9 cellular contexts compared by ENCODE assay signal in the genomic region with DNA sequence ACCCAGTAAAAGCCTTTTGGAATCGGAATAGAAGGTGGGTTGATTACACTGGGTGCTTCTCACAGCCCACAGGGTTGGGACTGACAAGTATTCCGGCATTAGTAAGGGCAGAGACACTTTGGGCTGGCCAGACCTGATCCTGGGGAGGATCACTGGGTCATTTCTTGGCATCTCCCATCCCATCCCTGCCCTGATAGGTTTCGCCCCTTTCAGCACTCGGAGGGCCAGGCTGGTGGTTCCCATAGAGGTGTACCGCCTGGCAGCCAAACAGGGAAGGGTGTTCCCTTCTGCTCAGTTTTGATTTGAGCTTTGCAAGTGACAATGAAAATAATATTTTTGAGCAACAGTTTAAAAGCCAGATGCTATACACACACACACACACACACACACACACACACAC. TPM values are rescaled to one million over a fixed set of nuclear protein-coding genes. Genes with fewer than 3 reads are reported as not detected.
A peak's percentile ranks its signal among the peaks of the same experiment; 100 is the strongest.
DNase-seq lines count a peak whose midpoint lies in the region; ATAC-seq, FAIRE-seq and TF ChIP-seq lines count a peak whose summit lies in the region.
"Had no signal": no experiment of that assay in that cellular context is flagged by ENCODE, and none has a peak within 500 bp of the region (broad histone marks: within the 10 kb centered on the region; RNA-seq: fewer than 3 reads in every experiment).

No MANE protein-coding gene starts in this region.

- peak overlapping the region; percentile 36 for H3K4me2 ChIP-seq in H9 (ENCODE audit: insufficient read depth, insufficient read length, low read length)
- peak overlapping the region; percentile 71 to 77 for H3K4me2 ChIP-seq in H1 (ENCODE audit: insufficient read depth in 1 of 2, low read depth in 2 of 2, low read length in 2 of 2)

- H3K56ac ChIP-seq in H9 (ENCODE audit: insufficient read length, low read depth, low read length) (no peak overlapping the region), H1 (replicated peaks; ENCODE audit: insufficient read length, low read depth, low read length) (no peak overlapping the region)

- DNase-seq in AG04450 (ENCODE audit: low read depth, low spot score) = no peak
- no peak for DNase-seq in H9
- DNase-seq in H1 (ENCODE audit: low read depth in 1 of 2, low spot score in 2 of 2) = no peak
- no peak for DNase-seq in omental fat pad (ENCODE audit: low spot score)
- DNase-seq in adrenal gland = no peak

- TF ChIP-seq EP300 in H1 (IDR thresholded peaks at IDR 0.05; ENCODE audit: borderline replicate concordance in 1 of 2, low read depth in 2 of 2, low read length in 2 of 2) = no peak

- H3K27ac Mint-ChIP-seq in H9 = no peak overlapping the region

- ATAC-seq in omental fat pad (ENCODE audit: low FRiP score) (peak; percentile 19), GM19452 (IDR thresholded peaks at IDR 0.05; ENCODE audit: unreplicated experiment) (no peak), GM21529 (IDR thresholded peaks at IDR 0.05; ENCODE audit: unreplicated experiment) (no peak), GM19351 (IDR thresholded peaks at IDR 0.05; ENCODE audit: unreplicated experiment) (no peak)

- H2AK5ac ChIP-seq in H9 (ENCODE audit: insufficient read length, low read length) (no peak overlapping the region), H1 (ENCODE audit: low read depth, low read length) (no peak overlapping the region)

- no peaks in the 10 kb centered on the region for H3K36me3 Mint-ChIP-seq in H9 (ENCODE audit: insufficient read depth in 1 of 3, low read depth in 3 of 3)

- H3K9me3 ChIP-seq in AG04450 (ENCODE audit: control insufficient read depth, insufficient read depth, low read length) = no peaks in the 10 kb centered on the region; the same call in 1 of the 2 replicates
- H3K9me3 ChIP-seq in H9 (ENCODE audit: control insufficient read depth, low read depth, low read length) = no peaks in the 10 kb centered on the region
- no peaks in the 10 kb centered on the region for H3K9me3 ChIP-seq in H1 (ENCODE audit: insufficient read depth in 2 of 2, low read depth in 1 of 2, low read length in 1 of 2)
- no peaks in the 10 kb centered on the region for H3K9me3 ChIP-seq in adrenal gland (replicated peaks in 1 of 3)

- no peak overlapping the region for H3K9ac ChIP-seq in H9 (ENCODE audit: extremely low read depth, insufficient read length, low read length)
- H3K9ac ChIP-seq in H1 (replicated peaks in 1 of 4; ENCODE audit: extremely low read depth in 1 of 4, low read depth in 3 of 4, low read length in 3 of 4) = no peak overlapping the region

- TF ChIP-seq CTCF in AG04450 (IDR thresholded peaks at IDR 0.05; ENCODE audit: low read depth, low read length) (no peak), H9 (conservative IDR thresholded peaks at IDR 0.05) (no peak), H1 (IDR thresholded peaks at IDR 0.05; ENCODE audit: control extremely low read depth in 1 of 3, insufficient read depth in 1 of 3, low read depth in 1 of 3, low read length in 3 of 3) (no peak), omental fat pad (IDR thresholded peaks at IDR 0.05) (no peak), adrenal gland (IDR thresholded peaks at IDR 0.05) (no peak)

- no peaks in the 10 kb centered on the region for H3K9me3 Mint-ChIP-seq in H9

- H2BK5ac ChIP-seq in H9 (ENCODE audit: insufficient read length, low read length) = no peak overlapping the region
- no peak overlapping the region for H2BK5ac ChIP-seq in H1 (ENCODE audit: low read depth, low read length)

- H3K27me3 ChIP-seq in AG04450 (ENCODE audit: control insufficient read depth, insufficient read depth, low read length) (peaks cover 15% of the 10 kb centered on the region), H9 (ENCODE audit: insufficient read depth, low read length) (peaks cover 3% of the 10 kb centered on the region; the same call in 1 of the 2 replicates), H1 (replicated peaks in 1 of 4; ENCODE audit: control insufficient read depth in 3 of 4, extremely low read depth in 1 of 4, insufficient read depth in 3 of 4, low read length in 3 of 4) (peaks cover 0 to 12% (median 5%) of the 10 kb centered on the region in 4 experiments; a peak in 6 of 7 replicates), adrenal gland (no peaks in the 10 kb centered on the region)

- no peak overlapping the region for H4K5ac ChIP-seq in H9 (ENCODE audit: insufficient read length, low read depth, low read length)
- H4K5ac ChIP-seq in H1 (ENCODE audit: insufficient read length, low read depth, low read length) = no peak overlapping the region

- H3K36me3 ChIP-seq in H1 (ENCODE audit: control insufficient read depth in 2 of 4, insufficient read depth in 4 of 4, low read length in 3 of 4) (no peaks in the 10 kb centered on the region), adrenal gland (replicated peaks in 1 of 2) (no peaks in the 10 kb centered on the region)

- intact Hi-C loops in adrenal gland (cut with DNase I) = no loop called here

- peak overlapping the region; percentile 12 for H2AFZ ChIP-seq in H9 (ENCODE audit: low read length)
- H2AFZ ChIP-seq in H1 (ENCODE audit: low read length) = peak overlapping the region; percentile 100; the same call in 1 of the 2 replicates

- 0 out of 2 replicates have a peak, but pooled peaks cover 3% of the 10 kb centered on the region for H3K4me1 ChIP-seq in H9 (ENCODE audit: insufficient read depth, low read length)
- peaks cover 0 to 3% (median 3%) of the 10 kb centered on the region in 4 experiments; a peak in 3 of 7 replicates for H3K4me1 ChIP-seq in H1 (replicated peaks in 1 of 4; ENCODE audit: control insufficient read depth in 3 of 4, insufficient read depth in 4 of 4, low read length in 3 of 4)
- H3K4me1 ChIP-seq in adrenal gland (replicated peaks in 1 of 2) = no peaks in the 10 kb centered on the region

- peak overlapping the region; percentile 25 for H3K27ac ChIP-seq in AG04450 (ENCODE audit: low read depth, low read length)
- no peak overlapping the region for H3K27ac ChIP-seq in H9 (ENCODE audit: insufficient read length, low read depth, low read length)
- no peak overlapping the region for H3K27ac ChIP-seq in H1 (ENCODE audit: low read depth, low read length)
- H3K27ac ChIP-seq in adrenal gland = peak overlapping the region in 2 of 5 donors; percentile 38 to 50
- H3K27ac ChIP-seq: epithelial cell of prostate had no signal

- POLR2A ChIA-PET in AG04450 (lab: Yijun Ruan, JAX) (no interaction called here), H1 (lab: Charles Lee; ENCODE audit: partially characterized antibody) (no interaction called here)

- TF ChIP-seq RAD21 in H1 (IDR thresholded peaks at IDR 0.05 in 1 of 2, conservative IDR thresholded peaks at IDR 0.05 in 1 of 2; ENCODE audit: low read depth in 2 of 2, low read length in 2 of 2) = no peak

- H3K4ac ChIP-seq in H9 (ENCODE audit: low read depth, low read length) = no peak overlapping the region
- H3K4ac ChIP-seq in H1 (replicated peaks; ENCODE audit: insufficient read length, low read depth, low read length) = no peak overlapping the region

- H2BK12ac ChIP-seq in H9 (ENCODE audit: insufficient read length, low read depth, low read length) = no peak overlapping the region
- H2BK12ac ChIP-seq in H1 (ENCODE audit: low read depth, low read length) = peak overlapping the region; percentile 10; the same call in 1 of the 2 replicates

- no CpG with 5 or more reads among the region's 5 CpGs for WGBS in H9 (ENCODE audit: extremely low coverage, insufficient read length, low lambda C conversion rate)
- WGBS in H1 (ENCODE audit: extremely low coverage in 1 of 2, insufficient coverage in 1 of 2, insufficient read length in 1 of 2, insufficient replicate concordance in 2 of 2, low coverage in 1 of 2, low lambda C conversion rate in 2 of 2, missing lambda C conversion rate in 1 of 2), 2 experiments = 89% methylated on average over 5 of the region's 5 CpGs; no CpG with 5 or more reads in 1 of the 2 experiments
- WGBS in adrenal gland, 4 donors = 80 to 87% (median 83%) methylated on average over 5 of the region's 5 CpGs

- no peak for TF ChIP-seq POLR2A in H1 (IDR thresholded peaks at IDR 0.05; ENCODE audit: control extremely low read depth in 1 of 2, low read depth in 2 of 2, low read length in 2 of 2)
- no peak for TF ChIP-seq POLR2A in adrenal gland (IDR thresholded peaks at IDR 0.05)

- H3K27me3 Mint-ChIP-seq in H9 (ENCODE audit: low read depth) = peaks cover 14% of the 10 kb centered on the region

- no peak overlapping the region for H2BK20ac ChIP-seq in H9 (ENCODE audit: low read depth, low read length, poor library complexity, severe bottlenecking)
- H2BK20ac ChIP-seq in H1 (ENCODE audit: low read length) = no peak overlapping the region

- no peak overlapping the region for H2BK15ac ChIP-seq in H9 (ENCODE audit: low read depth, low read length)
- no peak overlapping the region; the same call in 1 of the 2 replicates for H2BK15ac ChIP-seq in H1 (ENCODE audit: low read length)

- H3T11ph ChIP-seq in H9 (ENCODE audit: low read length) = no peak overlapping the region

- H3K18ac ChIP-seq in H9 (ENCODE audit: insufficient read length, low read depth, low read length) = no peak overlapping the region
- peak overlapping the region; percentile 15; the same call in 1 of the 2 replicates for H3K18ac ChIP-seq in H1 (ENCODE audit: extremely low read depth, low read length)

- H4K8ac ChIP-seq in H9 (replicated peaks; ENCODE audit: insufficient read length, low read depth, low read length) (no peak overlapping the region), H1 (ENCODE audit: extremely low read depth, insufficient read depth, low read length) (no peak overlapping the region; the same call in 1 of the 2 replicates)

- H4K20me1 ChIP-seq in H9 (ENCODE audit: control insufficient read depth, insufficient read depth, insufficient read length) = no peaks in the 10 kb centered on the region
- no peaks in the 10 kb centered on the region for H4K20me1 ChIP-seq in H1 (replicated peaks in 1 of 2; ENCODE audit: control insufficient read depth in 1 of 2, insufficient read depth in 2 of 2, low read length in 2 of 2)

- H3K4me3 Mint-ChIP-seq in H9 = no peak overlapping the region; a peak in 1 of 5 replicates

- FAIRE-seq in H1 (lab: Jason Lieb, UNC) = no peak

- H3K79me2 ChIP-seq in H9 (ENCODE audit: insufficient read depth, low read length) = no peaks in the 10 kb centered on the region
- no peaks in the 10 kb centered on the region for H3K79me2 ChIP-seq in H1 (ENCODE audit: control insufficient read depth in 1 of 2, insufficient read depth in 2 of 2, low read length in 2 of 2)

- H4K91ac ChIP-seq in H9 (ENCODE audit: insufficient read length, low read depth, low read length) = no peak overlapping the region
- H4K91ac ChIP-seq in H1 (replicated peaks; ENCODE audit: insufficient read length, low read length) = no peak overlapping the region

- no peak overlapping the region for H3K4me3 ChIP-seq in AG04450 (ENCODE audit: low read depth, low read length)
- peak overlapping the region in 3 of 4 experiments; percentile 26 to 53 (median 32); a peak in 5 of 8 replicates for H3K4me3 ChIP-seq in H1 (ENCODE audit: extremely low read depth in 1 of 4, insufficient read depth in 2 of 4, low read depth in 3 of 4, low read length in 4 of 4)
- peak overlapping the region in 1 of 4 donors; percentile 45 for H3K4me3 ChIP-seq in adrenal gland

- H3K79me1 ChIP-seq in H9 (ENCODE audit: insufficient read depth, low read depth, low read length, poor library complexity, severe bottlenecking) (no peaks in the 10 kb centered on the region), H1 (ENCODE audit: low read depth, low read length) (no peaks in the 10 kb centered on the region)

- H2BK120ac ChIP-seq in H9 (ENCODE audit: low read depth, low read length, poor library complexity, severe bottlenecking) (no peak overlapping the region), H1 (replicated peaks; ENCODE audit: low read depth, low read length) (no peak overlapping the region)

- CTCF ChIA-PET in AG04450 (lab: Charles Lee) (interaction anchor here (1.8 kb wide), 1 partner anchor 236 kb away, joined by 5 read pairs; no protein-coding TSS in a partner anchor), H1 (lab: Charles Lee; ENCODE audit: partially characterized antibody) (interaction anchor here (0.6 to 2.6 kb wide), 9 partner anchors 8 to 956 kb away, joined by 3 to 11 read pairs (median 5); no protein-coding TSS in a partner anchor)

- H3K23ac ChIP-seq in H9 (ENCODE audit: insufficient read length, low read depth, low read length) (no peak overlapping the region), H1 (ENCODE audit: insufficient read length) (no peak overlapping the region)

- H3K23me2 ChIP-seq in H9 (ENCODE audit: insufficient read length, low read depth, low read length, poor library complexity, severe bottlenecking) = no peaks in the 10 kb centered on the region
- peaks cover 1% of the 10 kb centered on the region; the same call in 1 of the 2 replicates for H3K23me2 ChIP-seq in H1 (ENCODE audit: low read depth, low read length)

- peaks cover 2 to 4% of the 10 kb centered on the region in 2 experiments; a peak in 2 of 4 replicates for H3K4me1 Mint-ChIP-seq in H9

- H3K14ac ChIP-seq in H9 (ENCODE audit: insufficient read depth, low read length) = no peak overlapping the region
- H3K14ac ChIP-seq in H1 (ENCODE audit: insufficient read length) = no peak overlapping the region

RNA-seq across cellular contexts. Expression of a gene that starts 37.3 kb away (rescaled TPM):
- polyA plus RNA-seq in AG04450 (2011; rRNA removed) (5.7 and 7.8 TPM in 2 replicates), H1 (2011; rRNA removed) (1.3 and 2.2 TPM in 2 replicates), adrenal gland (10 to 100 TPM in 2 of 3 donors, 1 to 10 TPM in 1; 9.7 to 16.7 (median 13.7) TPM)
- 10.8 and 15.2 TPM in 2 replicates for polyA minus RNA-seq in AG04450 (2011; rRNA and poly(A)+ RNA removed)
- total RNA-seq in H9 (2021) (2.7 and 2.9 TPM in 2 replicates), omental fat pad (100 to 1,000 TPM in 2 of 4 donors, 10 to 100 TPM in 2; 45.8 to 143 (median 78.4) TPM), adrenal gland (100 to 1,000 TPM in 2 of 8 donors, 10 to 100 TPM in 6; 22.4 to 118 (median 46.0) TPM)
- total RNA-seq in H1 (2021; fragmentation: NEBNext Ultra II Directional; extraction: Animal tissue kit (Norgen Biotek cat#: 25700)) = 4.7 and 5.7 TPM in 2 replicates
- 1.4 TPM for polyA plus RNA-seq in H1 (2011; cell fraction: cytosol; rRNA removed)
- 3.5 TPM for polyA plus RNA-seq in H1 (2011; cell fraction: nucleus; rRNA removed)
- 0.71 to 1.0 TPM (median 0.84 TPM) in 4 replicates for polyA plus RNA-seq in H1 (2012, experiment 1 of 2)
- polyA plus RNA-seq in H1 (2012, experiment 2 of 2) = 0.03 TPM
- polyA plus RNA-seq in H1 (2013, experiment 1 of 2) = 3.4 TPM
- polyA plus RNA-seq in H1 (2013, experiment 2 of 2) = 3.0 TPM
- 3.4 and 6.8 TPM in 2 replicates for polyA minus RNA-seq in H1 (2011; rRNA and poly(A)+ RNA removed)
- polyA minus RNA-seq in H1 (2011; cell fraction: cytosol; rRNA and poly(A)+ RNA removed) = 1.3 TPM
- polyA minus RNA-seq in H1 (2011; cell fraction: nucleus; rRNA and poly(A)+ RNA removed) = 4.3 TPM
